ENCODE assay signal across 10 cellular contexts in genomic region chr5:62791059-62791458, GRCh38.
DNase-seq lines count a peak whose midpoint lies in the region; ATAC-seq, FAIRE-seq and TF ChIP-seq lines count a peak whose summit lies in the region.
"Had no signal": no experiment of that assay in that cellular context is flagged by ENCODE, and none has a peak within 500 bp of the region (broad histone marks: within the 10 kb centered on the region; RNA-seq: fewer than 3 reads in every experiment).

No MANE protein-coding gene starts in this region.

- no peak for FAIRE-seq in HTR-8/SVneo (lab: Jason Lieb, UNC)
- FAIRE-seq: pancreas had no signal

- H3K4me1 ChIP-seq in HEK293 (ENCODE audit: control insufficient read depth, insufficient read depth, low read length) (no peaks in the 10 kb centered on the region), SK-N-SH (ENCODE audit: control insufficient read depth in 1 of 2, insufficient read depth in 2 of 2, low read depth in 1 of 2, low read length in 1 of 2) (no peaks in the 10 kb centered on the region)
- H3K4me1 ChIP-seq: pancreas had no signal

- intact Hi-C loops in Calu3 (cut with micrococcal nuclease; ENCODE audit: unreplicated experiment), result loop anchor here (5.0 kb wide), 2 partner anchors 311 to 1171 kb away; partner anchors contain the start of gene HTR1A
- intact Hi-C loops in dorsolateral prefrontal cortex (cut with DNase I), result no loop called here

- H3K4me3 ChIP-seq in HEK293 (ENCODE audit: low read depth, low read length), result no peak overlapping the region
- no peak overlapping the region for H3K4me3 ChIP-seq in SK-N-SH (ENCODE audit: low read depth in 2 of 2, low read length in 1 of 2)
- H3K4me3 ChIP-seq in dorsolateral prefrontal cortex, result no peak overlapping the region
- H3K4me3 ChIP-seq: pancreas had no signal

- no peak overlapping the region for H2AFZ ChIP-seq in SK-N-SH (ENCODE audit: low read depth)

- H3K4me2 ChIP-seq in SK-N-SH, result no peak overlapping the region

- no peak for ATAC-seq in HG02981 (IDR thresholded peaks at IDR 0.05; ENCODE audit: unreplicated experiment)

- H3K36me3 Mint-ChIP-seq in Calu3 (ENCODE audit: insufficient read depth, unreplicated experiment), result no peaks in the 10 kb centered on the region

- H3K27me3 ChIP-seq in SK-N-SH (ENCODE audit: insufficient read depth) (no peaks in the 10 kb centered on the region), dorsolateral prefrontal cortex (no peaks in the 10 kb centered on the region)
- H3K27me3 ChIP-seq: pancreas had no signal

- no TSS peak for BruUV-seq in Calu3 (replicated peaks; lab: Mats Ljungman, UMichigan)

- H3K4me3 Mint-ChIP-seq in Calu3 (ENCODE audit: low read depth, unreplicated experiment), result no peak overlapping the region

- DNase-seq in Calu3 (peak; percentile 24), SK-N-SH (no peak), kidney glomerular epithelial cell (lab: John Stamatoyannopoulos, UW) (peak; percentile 30), dorsolateral prefrontal cortex (no peak), HTR-8/SVneo (ENCODE audit: insufficient read length, low spot score) (no peak)
- DNase-seq in central memory CD4-positive, alpha-beta T cell, result no peak
- DNase-seq: caudate nucleus had no signal

- H3K4me1 Mint-ChIP-seq in Calu3 (ENCODE audit: low read depth, unreplicated experiment), result no peaks in the 10 kb centered on the region

- CTCF ChIA-PET in Calu3 (lab: Charles Lee) (no interaction called here), HEK293 (lab: Yijun Ruan, JAX) (interaction anchor here (1.0 kb wide), 1 partner anchor 13 kb away, joined by 3 read pairs; no protein-coding TSS in a partner anchor), SK-N-SH (lab: Yijun Ruan, JAX) (no interaction called here)

- H4K20me1 ChIP-seq in SK-N-SH (ENCODE audit: insufficient read depth), result no peaks in the 10 kb centered on the region

- H3K9me2 ChIP-seq in SK-N-SH, result no peaks in the 10 kb centered on the region

- no peaks in the 10 kb centered on the region for H3K9me3 Mint-ChIP-seq in Calu3 (ENCODE audit: low read depth, unreplicated experiment)

- WGBS in SK-N-SH (ENCODE audit: low lambda C conversion rate), result 2% methylated on average over 2 of the region's 2 CpGs

- peak; percentile 40 for TF ChIP-seq CTCF in Calu3 (IDR thresholded peaks at IDR 0.05; ENCODE audit: unreplicated experiment)
- TF ChIP-seq CTCF in HEK293 (tag by site-specific recombination; IDR thresholded peaks at IDR 0.05), result 0 out of 2 replicates have a peak, but pooled peaks have one; percentile 10
- TF ChIP-seq CTCF in SK-N-SH (IDR thresholded peaks at IDR 0.05), result peak; percentile 55
- TF ChIP-seq CTCF in dorsolateral prefrontal cortex (IDR thresholded peaks at IDR 0.05 in 54 of 56, conservative IDR thresholded peaks at IDR 0.05 in 2 of 56; ENCODE audit: low read depth in 1 of 56, partially characterized antibody in 56 of 56), result peak in 10 of 56 donors; percentile 9 to 24 (median 16)

- H3K27ac Mint-ChIP-seq in Calu3 (ENCODE audit: unreplicated experiment), result no peak overlapping the region

- H3F3A ChIP-seq in SK-N-SH (replicated peaks; ENCODE audit: insufficient read depth), result no peaks in the 10 kb centered on the region

- TF ChIP-seq EP300 in SK-N-SH (IDR thresholded peaks at IDR 0.05; ENCODE audit: borderline replicate concordance in 1 of 2, low read depth in 1 of 2, low read length in 1 of 2), result no peak

- H3K36me3 ChIP-seq in HEK293 (ENCODE audit: control insufficient read depth in 2 of 2, insufficient read depth in 1 of 2, low read length in 2 of 2) (no peaks in the 10 kb centered on the region), SK-N-SH (replicated peaks in 1 of 2; ENCODE audit: control insufficient read depth in 1 of 2, insufficient read depth in 2 of 2, low read length in 1 of 2) (no peaks in the 10 kb centered on the region)
- H3K36me3 ChIP-seq: pancreas had no signal

- H3K9me3 ChIP-seq in HEK293 (ENCODE audit: control insufficient read depth, insufficient read depth, low read depth, low read length) (no peaks in the 10 kb centered on the region), SK-N-SH (no peaks in the 10 kb centered on the region)
- H3K9me3 ChIP-seq: pancreas had no signal

- H3K9ac ChIP-seq in SK-N-SH, result no peak overlapping the region

- POLR2A ChIA-PET in HEK293 (lab: Yijun Ruan, JAX), result no interaction called here
- POLR2A ChIA-PET in SK-N-SH (lab: Yijun Ruan, JAX), result no interaction called here

- peaks cover 9% of the 10 kb centered on the region for H3K27me3 Mint-ChIP-seq in Calu3 (ENCODE audit: unreplicated experiment)

- no peak overlapping the region for H3K27ac ChIP-seq in HEK293 (ENCODE audit: extremely low read depth, low read depth, low read length)
- no peak overlapping the region for H3K27ac ChIP-seq in SK-N-SH (ENCODE audit: low read depth in 2 of 2, low read length in 1 of 2)
- H3K27ac ChIP-seq in dorsolateral prefrontal cortex, result no peak overlapping the region
- H3K27ac ChIP-seq: pancreas had no signal

- TF ChIP-seq RAD21 in SK-N-SH (IDR thresholded peaks at IDR 0.05; ENCODE audit: low read length), result peak; percentile 37

- H3K79me2 ChIP-seq in SK-N-SH (ENCODE audit: insufficient read depth), result no peaks in the 10 kb centered on the region

TF ChIP-seq in HEK293, 187 proteins besides CTCF, POLR2A, EP300 and RAD21:
- TF ChIP-seq ZNF654 (tag by site-specific recombination; IDR thresholded peaks at IDR 0.05; ENCODE audit: low read depth), result peak; percentile 23
- TF ChIP-seq ZNF157 (tag by site-specific recombination; IDR thresholded peaks at IDR 0.05), result no peak
- no peak for TF ChIP-seq ZNF621 (tag by site-specific recombination; IDR thresholded peaks at IDR 0.05)
- TF ChIP-seq ZNF37A (tag by site-specific recombination; IDR thresholded peaks at IDR 0.05), result no peak
TF ChIP-seq in HEK293: peak in this region for 1.

TF ChIP-seq in SK-N-SH, 30 proteins besides CTCF, POLR2A, EP300 and RAD21:
- TF ChIP-seq TCF12 (IDR thresholded peaks at IDR 0.05) (no peak), RXRA (IDR thresholded peaks at IDR 0.05; ENCODE audit: borderline replicate concordance, low read depth) (no peak), MXI1 (IDR thresholded peaks at IDR 0.05; ENCODE audit: low read depth, low read length) (no peak), TAF1 (IDR thresholded peaks at IDR 0.05; ENCODE audit: borderline replicate concordance, low read depth, low read length) (no peak), ELF1 (IDR thresholded peaks at IDR 0.05) (no peak), MEF2A (IDR thresholded peaks at IDR 0.05; ENCODE audit: borderline replicate concordance, low read depth) (no peak), JUND (IDR thresholded peaks at IDR 0.05) (no peak), SMC3 (IDR thresholded peaks at IDR 0.05; ENCODE audit: low read depth, low read length) (peak; percentile 40; the same call in 1 of the 2 replicates)

Comparison
In these comparisons a context has a peak if more than half of its experiments do, and no peak if none do; other contexts are left out.
1. DNase-seq: peak in Calu3 (single experiment) and kidney glomerular epithelial cell (single experiment); none in SK-N-SH (single experiment), central memory CD4-positive, alpha-beta T cell (single experiment), dorsolateral prefrontal cortex (0 of 10) and HTR-8/SVneo (single experiment).